In the genomic region with DNA sequence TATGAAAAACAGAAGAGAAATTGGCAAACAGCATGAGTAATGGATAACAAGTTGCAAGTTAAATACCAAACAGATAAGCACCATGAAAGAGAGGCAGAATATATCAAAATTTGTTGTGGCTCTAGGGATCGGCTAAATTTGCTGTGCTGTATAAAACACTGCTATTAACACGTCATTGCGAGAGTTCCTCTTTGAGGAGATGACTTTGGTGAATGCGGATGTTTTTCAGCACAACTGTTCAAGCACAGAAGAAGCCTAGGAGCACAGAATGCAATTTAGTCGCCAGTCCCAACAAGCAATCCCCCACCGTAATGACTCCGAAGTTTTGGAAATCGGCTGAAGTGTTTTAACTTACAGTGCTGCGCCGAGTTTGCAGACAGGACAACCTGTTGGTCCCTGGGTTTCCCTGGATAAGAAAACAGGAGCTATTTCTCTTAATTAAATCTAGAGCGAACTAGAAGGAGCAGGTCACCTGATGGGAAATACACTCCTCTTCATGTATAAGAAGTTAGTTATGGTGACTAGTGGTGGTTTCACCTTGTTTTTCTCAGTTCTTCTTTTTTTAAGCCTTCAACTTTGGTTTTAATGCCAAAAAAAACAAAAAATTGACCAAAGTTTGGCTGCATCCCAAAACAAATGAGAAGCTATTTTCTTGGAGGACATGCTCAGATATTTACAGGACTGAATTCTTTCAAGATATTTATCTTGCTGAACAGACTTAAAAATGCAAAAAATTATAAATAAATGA, we compare ENCODE assay signal across 26 cellular contexts.
DNase-seq lines count a peak whose midpoint lies in the region; TF ChIP-seq lines count a peak whose summit lies in the region.
"Had no signal": no experiment of that assay in that cellular context is flagged by ENCODE, and none has a peak within 500 bp of the region (broad histone marks: within the 10 kb centered on the region; RNA-seq: fewer than 3 reads in every experiment).

No MANE protein-coding gene starts in this region.

- H3K9me3 ChIP-seq in breast epithelium (no peaks in the 10 kb centered on the region), WERI-Rb-1 (ENCODE audit: severe bottlenecking) (no peaks in the 10 kb centered on the region)
- H3K9me3 ChIP-seq: A549, SJCRH30, tibial nerve had no signal

- H3K4me3 ChIP-seq in breast epithelium = no peak overlapping the region
- no peak overlapping the region for H3K4me3 ChIP-seq in astrocyte of the spinal cord (ENCODE audit: low read depth, low read length)
- no peak overlapping the region for H3K4me3 ChIP-seq in WERI-Rb-1 (ENCODE audit: low read depth, low read length)
- H3K4me3 ChIP-seq: A549, SJCRH30, tibial nerve had no signal

- POLR2A ChIA-PET in MCF 10A (lab: Yijun Ruan, JAX) = interaction anchor here (0.6 to 2.0 kb wide), 2 partner anchors 17 to 668 kb away, joined by 3 to 10 read pairs; no protein-coding TSS in a partner anchor

- TF ChIP-seq POLR2A in breast epithelium (IDR thresholded peaks at IDR 0.05) = no peak

- no TSS peak for BruUV-seq in MCF 10A (replicated peaks; lab: Mats Ljungman, UMichigan)

- no peaks in the 10 kb centered on the region for H3K4me1 ChIP-seq in breast epithelium
- H3K4me1 ChIP-seq: A549, SJCRH30 had no signal

- in situ Hi-C loops in astrocyte of the spinal cord (cut with HindIII; ENCODE audit: low sequenced_read_pairs) = no loop called here

- no peaks in the 10 kb centered on the region for H3K36me3 ChIP-seq in breast epithelium
- H3K36me3 ChIP-seq in WERI-Rb-1 = no peaks in the 10 kb centered on the region
- H3K36me3 ChIP-seq: SJCRH30, tibial nerve had no signal

- DNase-seq in MCF 10A (ENCODE audit: unreplicated experiment) = peak; percentile 3
- no peak for DNase-seq in breast epithelium (ENCODE audit: low spot score in 2 of 2)
- peak; percentile 13 for DNase-seq in astrocyte of the spinal cord (ENCODE audit: low read depth, low spot score)
- peak; percentile 38 for DNase-seq in iris pigment epithelial cell (ENCODE audit: low read depth)
- DNase-seq in occipital lobe (lab: John Stamatoyannopoulos, UW) = no peak
- no peak for DNase-seq in WERI-Rb-1
- DNase-seq in cerebellum (ENCODE audit: low spot score) = no peak
- no peak for DNase-seq in activated CD4-positive, alpha-beta T cell treated with anti-CD3 and anti-CD28 coated beads, Interleukin-2, amount 10 ng/mL, durations not matched to agents 24 days and 14 days
- DNase-seq: activated CD4-positive, alpha-beta T cell treated with anti-CD3 and anti-CD28 coated beads, Interleukin-2, amount 50 U/mL, for 48 hours; activated naive CD4-positive, alpha-beta T cell treated with anti-CD3 and anti-CD28 coated beads, Interleukin-2, amount 10 ng/mL, durations not matched to agents 7 days and 5 days; CD8-positive, alpha-beta T cell; dermis blood vessel endothelial cell; DMS153; HCEC 1CT; KG1; left ventricle myocardium superior; naive thymus-derived CD8-positive, alpha-beta T cell; NCI-H2171; NCI-H510A treated with DMSO at 0.1 percent for 48 hours; NK-92 treated with Interleukin-12 subunit alpha and Interleukin-12 subunit beta, amount 100 ng/mL, for 24 hours; SJCRH30; small intestine; T-cell had no signal

- intact Hi-C loops in MCF 10A (cut with micrococcal nuclease) = no loop called here
- intact Hi-C loops in breast epithelium (cut with DNase I; ENCODE audit: low total_unique reads) = no loop called here
- intact Hi-C loops in activated CD4-positive, alpha-beta T cell treated with anti-CD3 and anti-CD28 coated beads, Interleukin-2, amount 10 ng/mL, durations not matched to agents 24 days and 14 days (cut with micrococcal nuclease) = no loop called here

- H3K27ac ChIP-seq in breast epithelium (no peak overlapping the region), WERI-Rb-1 (no peak overlapping the region)
- H3K27ac ChIP-seq: A549, SJCRH30, tibial nerve had no signal

- H3K9me3 Mint-ChIP-seq in MCF 10A (ENCODE audit: unreplicated experiment) = peaks cover 25% of the 10 kb centered on the region
- no peaks in the 10 kb centered on the region for H3K9me3 Mint-ChIP-seq in activated CD4-positive, alpha-beta T cell treated with anti-CD3 and anti-CD28 coated beads, Interleukin-2, amount 10 ng/mL, durations not matched to agents 24 days and 14 days
- H3K9me3 Mint-ChIP-seq: CD8-positive, alpha-beta T cell had no signal

- H3K4me1 Mint-ChIP-seq in MCF 10A (ENCODE audit: insufficient read depth, unreplicated experiment) = no peaks in the 10 kb centered on the region
- H3K4me1 Mint-ChIP-seq in activated CD4-positive, alpha-beta T cell treated with anti-CD3 and anti-CD28 coated beads, Interleukin-2, amount 10 ng/mL, durations not matched to agents 24 days and 14 days = no peaks in the 10 kb centered on the region
- H3K4me1 Mint-ChIP-seq: activated naive CD4-positive, alpha-beta T cell treated with anti-CD3 and anti-CD28 coated beads, Interleukin-2, amount 10 ng/mL, durations not matched to agents 7 days and 5 days; naive thymus-derived CD8-positive, alpha-beta T cell; T-cell had no signal

- CTCF ChIA-PET in MCF 10A (lab: Yijun Ruan, JAX) = no interaction called here

- H3K27me3 Mint-ChIP-seq in MCF 10A (ENCODE audit: insufficient read depth, unreplicated experiment) = peaks cover 6% of the 10 kb centered on the region
- no peaks in the 10 kb centered on the region for H3K27me3 Mint-ChIP-seq in activated CD4-positive, alpha-beta T cell treated with anti-CD3 and anti-CD28 coated beads, Interleukin-2, amount 10 ng/mL, durations not matched to agents 24 days and 14 days
- H3K27me3 Mint-ChIP-seq: activated naive CD4-positive, alpha-beta T cell treated with anti-CD3 and anti-CD28 coated beads, Interleukin-2, amount 10 ng/mL, durations not matched to agents 7 days and 5 days; T-cell had no signal

- no peak for TF ChIP-seq CTCF in MCF 10A (IDR thresholded peaks at IDR 0.05; ENCODE audit: unreplicated experiment)
- TF ChIP-seq CTCF in breast epithelium (IDR thresholded peaks at IDR 0.05) = no peak
- TF ChIP-seq CTCF in astrocyte of the spinal cord (IDR thresholded peaks at IDR 0.05; ENCODE audit: low read depth, low read length) = no peak
- no peak for TF ChIP-seq CTCF in WERI-Rb-1 (IDR thresholded peaks at IDR 0.05; ENCODE audit: low read depth, low read length)

- no peaks in the 10 kb centered on the region for H3K36me3 Mint-ChIP-seq in MCF 10A (ENCODE audit: insufficient read depth, unreplicated experiment)
- H3K36me3 Mint-ChIP-seq in activated CD4-positive, alpha-beta T cell treated with anti-CD3 and anti-CD28 coated beads, Interleukin-2, amount 10 ng/mL, durations not matched to agents 24 days and 14 days (ENCODE audit: low read depth) = no peaks in the 10 kb centered on the region
- H3K36me3 Mint-ChIP-seq: activated naive CD4-positive, alpha-beta T cell treated with anti-CD3 and anti-CD28 coated beads, Interleukin-2, amount 10 ng/mL, durations not matched to agents 7 days and 5 days; CD8-positive, alpha-beta T cell; naive thymus-derived CD8-positive, alpha-beta T cell; T-cell had no signal

- no peak overlapping the region for H3K4me3 Mint-ChIP-seq in MCF 10A (ENCODE audit: unreplicated experiment)
- H3K4me3 Mint-ChIP-seq in activated CD4-positive, alpha-beta T cell treated with anti-CD3 and anti-CD28 coated beads, Interleukin-2, amount 10 ng/mL, durations not matched to agents 24 days and 14 days = no peak overlapping the region
- H3K4me3 Mint-ChIP-seq: activated naive CD4-positive, alpha-beta T cell treated with anti-CD3 and anti-CD28 coated beads, Interleukin-2, amount 10 ng/mL, durations not matched to agents 7 days and 5 days; activated T-helper 1 cell treated with anti-CD3 and anti-CD28 coated beads, Interleukin-12 subunit alpha, Interleukin-12 subunit beta, Interleukin-2, Interleukin-4 antibody, amounts not matched to agents 30 ng/mL and 10 ng/mL and 1 ng/mL, durations not matched to agents 14 hours and 24 hours and 36 hours; CD8-positive, alpha-beta T cell; naive thymus-derived CD8-positive, alpha-beta T cell; T-cell had no signal

- H3K27ac Mint-ChIP-seq in MCF 10A (ENCODE audit: low read depth, unreplicated experiment) = no peak overlapping the region
- H3K27ac Mint-ChIP-seq in activated CD4-positive, alpha-beta T cell treated with anti-CD3 and anti-CD28 coated beads, Interleukin-2, amount 10 ng/mL, durations not matched to agents 24 days and 14 days = no peak overlapping the region
- H3K27ac Mint-ChIP-seq: activated naive CD4-positive, alpha-beta T cell treated with anti-CD3 and anti-CD28 coated beads, Interleukin-2, amount 10 ng/mL, durations not matched to agents 7 days and 5 days; activated T-helper 1 cell treated with anti-CD3 and anti-CD28 coated beads, Interleukin-12 subunit alpha, Interleukin-12 subunit beta, Interleukin-2, Interleukin-4 antibody, amounts not matched to agents 30 ng/mL and 10 ng/mL and 1 ng/mL, durations not matched to agents 14 hours and 24 hours and 36 hours; CD8-positive, alpha-beta T cell; naive thymus-derived CD8-positive, alpha-beta T cell; T-cell had no signal

- H3K27me3 ChIP-seq in breast epithelium = peaks cover 0 to 19% of the 10 kb centered on the region in 2 donors
- no peaks in the 10 kb centered on the region for H3K27me3 ChIP-seq in WERI-Rb-1 (ENCODE audit: insufficient read depth, low read depth, severe bottlenecking)
- H3K27me3 ChIP-seq: SJCRH30, tibial nerve had no signal

Comparison
In these comparisons a context has a peak if more than half of its experiments do, and no peak if none do; other contexts are left out.
1. DNase-seq: peak in MCF 10A (single experiment), astrocyte of the spinal cord (single experiment) and iris pigment epithelial cell (single experiment); none in breast epithelium (0 of 2), occipital lobe (single experiment), WERI-Rb-1 (single experiment), cerebellum (single experiment) and activated CD4-positive, alpha-beta T cell treated with anti-CD3 and anti-CD28 coated beads, Interleukin-2, amount 10 ng/mL, durations not matched to agents 24 days and 14 days (single experiment).